Comparison of ENCODE assay signal across 19 cellular contexts in the genomic region with DNA sequence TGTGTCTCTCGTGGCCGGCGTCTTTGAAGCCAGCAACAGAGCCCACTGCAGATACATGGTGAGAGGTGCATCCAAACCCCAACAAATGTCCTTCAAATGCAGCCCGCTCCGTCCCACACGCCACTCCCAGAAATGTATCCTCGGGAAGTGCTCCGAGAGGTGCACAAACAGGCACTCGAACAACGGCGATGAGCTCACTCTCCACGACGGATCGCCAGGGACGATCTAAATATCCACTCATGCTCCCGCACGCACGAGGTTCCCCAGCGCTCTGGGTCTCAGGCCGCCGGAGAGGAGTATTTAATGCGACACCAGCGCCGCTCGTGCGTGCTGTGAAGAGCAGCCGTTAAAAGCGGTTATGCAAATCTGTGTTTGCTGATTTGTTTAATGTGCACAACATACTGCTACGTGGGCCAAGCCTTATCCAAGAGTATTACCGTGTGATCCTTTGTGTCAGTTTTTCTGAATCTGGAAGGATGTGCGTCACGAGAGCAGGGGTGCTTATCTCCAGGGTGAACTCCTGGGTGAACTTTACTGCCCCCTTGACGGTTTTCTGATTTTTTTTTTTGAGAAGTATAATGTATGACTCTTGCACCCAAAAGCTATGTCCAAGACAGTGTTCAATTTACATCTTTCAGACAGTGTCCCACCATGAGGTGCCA.
"Had no signal": no experiment of that assay in that cellular context is flagged by ENCODE, and none has a peak within 500 bp of the region (broad histone marks: within the 10 kb centered on the region; RNA-seq: fewer than 3 reads in every experiment).

No MANE protein-coding gene starts in this region.

- H3K4me1 Mint-ChIP-seq: activated naive CD4-positive, alpha-beta T cell treated with anti-CD3 and anti-CD28 coated beads, Interleukin-2, amount 10 ng/mL, durations not matched to agents 7 days and 5 days; activated naive CD8-positive, alpha-beta T cell treated with anti-CD3 and anti-CD28 coated beads, Interleukin-2, amount 50 U/mL, for 24 hours; central memory CD8-positive, alpha-beta T cell; nephron had no signal

- H3K9me3 Mint-ChIP-seq: nephron had no signal

- ATAC-seq: activated naive CD8-positive, alpha-beta T cell treated with anti-CD3 and anti-CD28 coated beads, Interleukin-2, amount 50 U/mL, for 24 hours; left colon; stimulated activated naive CD8-positive, alpha-beta T cell treated with anti-CD3 and anti-CD28 coated beads, Interleukin-15, Interleukin-2, amounts not matched to agents 100 U/mL and 50 U/mL, for 24 hours had no signal

- H3K36me3 Mint-ChIP-seq: activated naive CD4-positive, alpha-beta T cell treated with anti-CD3 and anti-CD28 coated beads, Interleukin-2, amount 10 ng/mL, durations not matched to agents 7 days and 5 days had no signal

- H3K4me3 Mint-ChIP-seq: activated naive CD4-positive, alpha-beta T cell treated with anti-CD3 and anti-CD28 coated beads, Interleukin-2, amount 10 ng/mL, durations not matched to agents 7 days and 5 days; activated naive CD8-positive, alpha-beta T cell treated with anti-CD3 and anti-CD28 coated beads, Interleukin-2, amount 50 U/mL, for 24 hours; central memory CD8-positive, alpha-beta T cell; nephron had no signal

- DNase-seq: activated CD4-positive, alpha-beta T cell treated with anti-CD3 and anti-CD28 coated beads, Interleukin-2, amount 50 U/mL, for 1 hour; activated CD4-positive, CD25-positive, alpha-beta regulatory T cell treated with anti-CD3 and anti-CD28 coated beads, Interleukin-2, amount 50 U/mL, for 72 hours; activated naive CD4-positive, alpha-beta T cell treated with anti-CD3 and anti-CD28 coated beads, Interleukin-2, amount 10 ng/mL, durations not matched to agents 7 days and 5 days; activated naive CD8-positive, alpha-beta T cell treated with anti-CD3 and anti-CD28 coated beads, Interleukin-2, amount 50 U/mL, for 24 hours; anterior cingulate cortex; brain microvascular endothelial cell; effector memory CD4-positive, alpha-beta T cell; esophagus squamous epithelium; mammary epithelial cell; midbrain; stimulated activated CD4-positive, alpha-beta T cell treated with anti-CD3 and anti-CD28 coated beads, Interleukin-2, amount 100 ng/mL, for 24 hours; stimulated activated naive CD8-positive, alpha-beta T cell treated with anti-CD3 and anti-CD28 coated beads, Interleukin-15, Interleukin-2, amounts not matched to agents 100 U/mL and 50 U/mL, for 24 hours; substantia nigra; T-helper 2 cell; transverse colon had no signal

- H3K27me3 Mint-ChIP-seq: activated naive CD4-positive, alpha-beta T cell treated with anti-CD3 and anti-CD28 coated beads, Interleukin-2, amount 10 ng/mL, durations not matched to agents 7 days and 5 days; activated naive CD8-positive, alpha-beta T cell treated with anti-CD3 and anti-CD28 coated beads, Interleukin-2, amount 50 U/mL, for 24 hours had no signal

- H3K27ac Mint-ChIP-seq: activated naive CD4-positive, alpha-beta T cell treated with anti-CD3 and anti-CD28 coated beads, Interleukin-2, amount 10 ng/mL, durations not matched to agents 7 days and 5 days; activated naive CD8-positive, alpha-beta T cell treated with anti-CD3 and anti-CD28 coated beads, Interleukin-2, amount 50 U/mL, for 24 hours; activated T-helper 2 cell treated with anti-CD3 and anti-CD28 coated beads, Interferon-gamma antibody, Interleukin-2, Interleukin-4, amounts not matched to agents 10 μg/mL and 5 μg/mL and 100 μg/mL, durations not matched to agents 14 hours and 24 hours and 36 hours; nephron had no signal
